In genomic region chrX:136496768-136497555, GRCh38 we compare ENCODE assay signal across 8 cellular contexts.
DNase-seq lines count a peak whose midpoint lies in the region; TF ChIP-seq lines count a peak whose summit lies in the region.

No MANE protein-coding gene starts in this region.

- DNase-seq in COLO668 (lab: John Stamatoyannopoulos, UW; ENCODE audit: unreplicated experiment) (peak; percentile 92), GM20000 (ENCODE audit: low spot score) (peak; percentile 84), HS-27A (ENCODE audit: low read depth) (peak; percentile 50), NK-92 (lab: John Stamatoyannopoulos, UW; ENCODE audit: unreplicated experiment) (peak; percentile 18), medulla oblongata (ENCODE audit: extremely low spot score) (peak; percentile 75)
- peak; percentile 90 for DNase-seq in activated CD8-positive, alpha-beta memory T cell treated with anti-CD3 and anti-CD28 coated beads for 24 hours
- peak; percentile 78 for DNase-seq in effector CD8-positive, alpha-beta T cell (lab: John Stamatoyannopoulos, UW)
- DNase-seq in stimulated activated CD4-positive, alpha-beta T cell treated with anti-CD3 and anti-CD28 coated beads, TNF-alpha, amount 100 ng/mL, for 4 hours (ENCODE audit: low read depth in 3 of 3) = peak; percentile 60 to 71 (median 69)

- no peak for TF ChIP-seq CTCF in GM20000 (IDR thresholded peaks at IDR 0.05; ENCODE audit: extremely low read depth, missing control alignments)

Comparison
In these comparisons a context has a peak if more than half of its experiments do, and no peak if none do; other contexts are left out.
1. Peak in every context shown above with its lines: DNase-seq.
2. DNase-seq: peak in every context shown above with its lines; median percentile 92 in COLO668; 90 in activated CD8-positive, alpha-beta memory T cell treated with anti-CD3 and anti-CD28 coated beads for 24 hours; 84 in GM20000; 78 in effector CD8-positive, alpha-beta T cell; 75 in medulla oblongata; 69 in stimulated activated CD4-positive, alpha-beta T cell treated with anti-CD3 and anti-CD28 coated beads, TNF-alpha, amount 100 ng/mL, for 4 hours; 50 in HS-27A; 18 in NK-92.